In the genomic region with DNA sequence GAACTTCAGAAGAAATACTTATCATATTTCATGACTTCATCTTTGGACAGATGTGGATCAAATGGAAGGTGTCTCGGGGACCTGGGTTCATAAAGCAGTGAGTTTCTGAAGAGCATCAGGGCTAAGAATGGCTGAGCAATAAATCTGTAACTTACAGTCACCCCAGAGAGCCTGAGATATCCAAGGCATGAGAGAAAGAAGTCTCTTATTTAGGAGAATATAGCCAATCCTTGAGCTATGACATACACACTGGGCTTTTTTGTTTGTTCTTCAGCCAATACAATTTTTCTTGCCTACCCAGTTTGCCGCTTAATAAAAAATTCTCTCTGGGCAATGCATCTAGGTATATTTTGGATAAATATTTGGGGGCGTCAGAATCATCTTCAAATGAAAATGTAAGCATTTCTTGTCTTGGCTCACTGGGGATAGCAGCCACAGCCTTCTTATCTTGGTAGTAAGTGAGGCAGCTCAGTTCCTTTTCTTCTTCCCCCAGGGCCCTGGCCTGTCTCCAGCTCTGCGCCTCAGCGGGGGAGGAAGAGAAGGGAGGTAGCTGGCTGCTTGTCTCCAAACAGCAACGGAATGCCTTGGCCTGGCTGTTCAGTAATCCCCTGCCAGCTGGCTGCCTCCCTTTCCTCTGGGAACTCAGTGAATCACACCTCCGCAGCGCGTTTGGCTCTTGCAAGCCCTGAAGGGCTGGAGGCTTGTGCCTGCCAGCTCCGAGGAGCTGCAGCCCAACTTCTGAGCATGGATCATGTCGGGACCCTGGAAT, we compare ENCODE assay signal across 8 cellular contexts.
DNase-seq lines count a peak whose midpoint lies in the region; ATAC-seq, FAIRE-seq and TF ChIP-seq lines count a peak whose summit lies in the region.

No MANE protein-coding gene starts in this region.

- no peak for FAIRE-seq in GM12891 (lab: Jason Lieb, UNC)

- no peaks in the 10 kb centered on the region for H3K9me3 ChIP-seq in esophagus muscularis mucosa
- H3K9me3 ChIP-seq in muscle layer of duodenum (ENCODE audit: control insufficient read depth in 1 of 2, low read length in 2 of 2), result no peaks in the 10 kb centered on the region

- no peak for ATAC-seq in HG02798 (IDR thresholded peaks at IDR 0.05; ENCODE audit: poor library complexity, unreplicated experiment)

- peak; percentile 99 for DNase-seq in EH (ENCODE audit: low read depth)
- DNase-seq in RWPE1 (ENCODE audit: low spot score), result peak; percentile 98
- peak; percentile 98 for DNase-seq in esophagus muscularis mucosa (ENCODE audit: extremely low spot score)
- DNase-seq in GM12891 (ENCODE audit: insufficient read length, low spot score), result no peak
- DNase-seq in activated naive CD4-positive, alpha-beta T cell treated with anti-CD3 and anti-CD28 coated beads, Interleukin-2, amount 10 ng/mL, durations not matched to agents 7 days and 5 days, result no peak
- no peak for DNase-seq in NCI-H748 treated with DMSO at 0.1 percent for 48 hours (lab: John Stamatoyannopoulos, UW)

- TF ChIP-seq EP300 in esophagus muscularis mucosa (IDR thresholded peaks at IDR 0.05), result no peak

- no peak for TF ChIP-seq CTCF in RWPE1 (conservative IDR thresholded peaks at IDR 0.05; ENCODE audit: low read depth)
- no peak for TF ChIP-seq CTCF in esophagus muscularis mucosa (IDR thresholded peaks at IDR 0.05)

- TF ChIP-seq POLR2A in esophagus muscularis mucosa (IDR thresholded peaks at IDR 0.05; ENCODE audit: low read depth) (no peak), GM12891 (IDR thresholded peaks at IDR 0.05; ENCODE audit: low read depth, low read length) (no peak)

- intact Hi-C loops in esophagus muscularis mucosa (cut with DNase I), result no loop called here

- no peak overlapping the region for H3K4me3 Mint-ChIP-seq in activated naive CD4-positive, alpha-beta T cell treated with anti-CD3 and anti-CD28 coated beads, Interleukin-2, amount 10 ng/mL, durations not matched to agents 7 days and 5 days

- H3K27ac ChIP-seq in RWPE1 (peak overlapping the region; percentile 84), esophagus muscularis mucosa (replicated peaks in 1 of 4) (peak overlapping the region; percentile 30 to 66 (median 37)), muscle layer of duodenum (ENCODE audit: low read length) (peak overlapping the region; percentile 14)

- H3K36me3 ChIP-seq in esophagus muscularis mucosa, result no peaks in the 10 kb centered on the region
- no peaks in the 10 kb centered on the region for H3K36me3 ChIP-seq in muscle layer of duodenum (ENCODE audit: control insufficient read depth in 1 of 2, insufficient read depth in 2 of 2, low read length in 2 of 2)

- peaks cover 25 to 37% (median 31%) of the 10 kb centered on the region in 4 donors for H3K4me1 ChIP-seq in esophagus muscularis mucosa
- H3K4me1 ChIP-seq in muscle layer of duodenum (ENCODE audit: control insufficient read depth in 1 of 2, insufficient read depth in 2 of 2, low read length in 2 of 2), result peaks cover 4 to 30% of the 10 kb centered on the region in 2 donors

- H3K4me3 ChIP-seq in esophagus muscularis mucosa (peak overlapping the region in 3 of 4 donors; percentile 2 to 8 (median 3)), muscle layer of duodenum (ENCODE audit: low read depth in 1 of 2, low read length in 2 of 2) (peak overlapping the region in 1 of 2 donors; percentile 36)

- H3K36me3 Mint-ChIP-seq in activated naive CD4-positive, alpha-beta T cell treated with anti-CD3 and anti-CD28 coated beads, Interleukin-2, amount 10 ng/mL, durations not matched to agents 7 days and 5 days, result no peaks in the 10 kb centered on the region

- no peak overlapping the region for H3K27ac Mint-ChIP-seq in activated naive CD4-positive, alpha-beta T cell treated with anti-CD3 and anti-CD28 coated beads, Interleukin-2, amount 10 ng/mL, durations not matched to agents 7 days and 5 days

- POLR2A ChIA-PET in RWPE1 (lab: Yijun Ruan, JAX; ENCODE audit: low non-redundant PET), result no interaction called here

- no peaks in the 10 kb centered on the region for H3K27me3 ChIP-seq in esophagus muscularis mucosa
- H3K27me3 ChIP-seq in muscle layer of duodenum (ENCODE audit: low read depth, low read length), result no peaks in the 10 kb centered on the region

- H3K27me3 Mint-ChIP-seq in activated naive CD4-positive, alpha-beta T cell treated with anti-CD3 and anti-CD28 coated beads, Interleukin-2, amount 10 ng/mL, durations not matched to agents 7 days and 5 days, result peaks cover 38% of the 10 kb centered on the region

- WGBS in esophagus muscularis mucosa, result 10% methylated on average over 6 of the region's 11 CpGs

- no peaks in the 10 kb centered on the region for H3K9me3 Mint-ChIP-seq in activated naive CD4-positive, alpha-beta T cell treated with anti-CD3 and anti-CD28 coated beads, Interleukin-2, amount 10 ng/mL, durations not matched to agents 7 days and 5 days

- CTCF ChIA-PET in RWPE1 (lab: Yijun Ruan, JAX), result interaction anchor here (0.6 to 3.2 kb wide), 6 partner anchors 12 to 893 kb away, joined by 3 to 16 read pairs (median 4); no protein-coding TSS in a partner anchor
- CTCF ChIA-PET in activated naive CD4-positive, alpha-beta T cell treated with anti-CD3 and anti-CD28 coated beads, Interleukin-2, amount 10 ng/mL, durations not matched to agents 7 days and 5 days (lab: Charles Lee), result interaction anchor here (1.6 to 4.0 kb wide), 2 partner anchors 13 to 15 kb away, joined by 6 to 14 read pairs; no protein-coding TSS in a partner anchor

- no peaks in the 10 kb centered on the region for H3K4me1 Mint-ChIP-seq in activated naive CD4-positive, alpha-beta T cell treated with anti-CD3 and anti-CD28 coated beads, Interleukin-2, amount 10 ng/mL, durations not matched to agents 7 days and 5 days

TF ChIP-seq in GM12891, 5 proteins besides CTCF, POLR2A, EP300 and RAD21:
- TF ChIP-seq PAX5 (IDR thresholded peaks at IDR 0.05; ENCODE audit: insufficient read depth, low read length, severe bottlenecking) (no peak), TAF1 (IDR thresholded peaks at IDR 0.05; ENCODE audit: low read depth, low read length) (no peak)

Comparison
In these comparisons a context has a peak if more than half of its experiments do, and no peak if none do; other contexts are left out.
1. DNase-seq: peak in EH (single experiment), RWPE1 (single experiment) and esophagus muscularis mucosa (single experiment); none in GM12891 (single experiment), activated naive CD4-positive, alpha-beta T cell treated with anti-CD3 and anti-CD28 coated beads, Interleukin-2, amount 10 ng/mL, durations not matched to agents 7 days and 5 days (single experiment) and NCI-H748 treated with DMSO at 0.1 percent for 48 hours (single experiment).
2. H3K27ac ChIP-seq: peak in every context shown above with its lines; median percentile 84 in RWPE1; 37 in esophagus muscularis mucosa; 14 in muscle layer of duodenum.